Comparison of ENCODE assay signal across 8 cellular contexts in genomic region chr11:8092587-8093424, GRCh38. TPM values are rescaled to one million over a fixed set of nuclear protein-coding genes. Genes with fewer than 3 reads are reported as not detected.
DNase-seq lines count a peak whose midpoint lies in the region; ATAC-seq and TF ChIP-seq lines count a peak whose summit lies in the region.

No MANE protein-coding gene starts in this region.

- H3K27ac Mint-ChIP-seq in activated CD4-positive, alpha-beta memory T cell treated with anti-CD3 and anti-CD28 coated beads for 36 hours: no peak overlapping the region

- H3K9me3 ChIP-seq in ovary: no peaks in the 10 kb centered on the region

- peak; percentile 85 for ATAC-seq in GM18502 (IDR thresholded peaks at IDR 0.05; ENCODE audit: poor library complexity, unreplicated experiment)
- peak; percentile 74 for ATAC-seq in HG02973 (IDR thresholded peaks at IDR 0.05; ENCODE audit: unreplicated experiment)
- ATAC-seq in HG03565 (IDR thresholded peaks at IDR 0.05; ENCODE audit: unreplicated experiment): no peak

- intact Hi-C loops in activated CD4-positive, alpha-beta memory T cell treated with anti-CD3 and anti-CD28 coated beads for 36 hours (cut with micrococcal nuclease): loop anchor here (1.0 kb wide), 1 partner anchor 87 kb away; no protein-coding TSS in a partner anchor
- intact Hi-C loops in ovary (cut with DNase I): loop anchor here in 2 of 4 donors (5.0 to 10.0 kb wide), 2 partner anchors 61 to 88 kb away; no protein-coding TSS in a partner anchor

- POLR2A ChIA-PET in AG04449 (lab: Yijun Ruan, JAX): no interaction called here
- POLR2A ChIA-PET in activated CD4-positive, alpha-beta memory T cell treated with anti-CD3 and anti-CD28 coated beads for 36 hours (lab: Charles Lee): no interaction called here

- H3K27me3 Mint-ChIP-seq in activated CD4-positive, alpha-beta memory T cell treated with anti-CD3 and anti-CD28 coated beads for 36 hours: no peaks in the 10 kb centered on the region

- no peaks in the 10 kb centered on the region for H3K4me1 ChIP-seq in ovary (ENCODE audit: insufficient read depth)

- H3K4me3 ChIP-seq in AG04449 (ENCODE audit: low read depth, low read length) (no peak overlapping the region), fibroblast of the aortic adventitia (ENCODE audit: low read depth, low read length) (no peak overlapping the region), ovary (no peak overlapping the region)

- no peaks in the 10 kb centered on the region for H3K36me3 ChIP-seq in ovary

- 41 to 48% (median 44%) methylated on average over 11 of the region's 11 CpGs for WGBS in ovary, 3 donors

- no peaks in the 10 kb centered on the region for H3K9me3 Mint-ChIP-seq in activated CD4-positive, alpha-beta memory T cell treated with anti-CD3 and anti-CD28 coated beads for 36 hours

- H3K4me3 Mint-ChIP-seq in activated CD4-positive, alpha-beta memory T cell treated with anti-CD3 and anti-CD28 coated beads for 36 hours: no peak overlapping the region

- TF ChIP-seq EP300 in ovary (IDR thresholded peaks at IDR 0.05): no peak

- H3K36me3 Mint-ChIP-seq in activated CD4-positive, alpha-beta memory T cell treated with anti-CD3 and anti-CD28 coated beads for 36 hours: no peaks in the 10 kb centered on the region

- H3K4me1 Mint-ChIP-seq in activated CD4-positive, alpha-beta memory T cell treated with anti-CD3 and anti-CD28 coated beads for 36 hours (ENCODE audit: low read depth): no peaks in the 10 kb centered on the region

- TF ChIP-seq CTCF in AG04449 (IDR thresholded peaks at IDR 0.05; ENCODE audit: insufficient read depth, low read length, missing control alignments): peak; percentile 76
- TF ChIP-seq CTCF in fibroblast of the aortic adventitia (IDR thresholded peaks at IDR 0.05; ENCODE audit: insufficient read depth, low read length): peak; percentile 84
- peak in 2 of 3 donors; percentile 38 to 49 for TF ChIP-seq CTCF in ovary (IDR thresholded peaks at IDR 0.05)

- no peak for TF ChIP-seq POLR2A in ovary (IDR thresholded peaks at IDR 0.05)

- no peak overlapping the region for H3K27ac ChIP-seq in ovary

- H3K27me3 ChIP-seq in ovary: no peaks in the 10 kb centered on the region

- DNase-seq in AG04449 (ENCODE audit: low read depth, low spot score) (no peak), NCI-H2196 treated with DMSO at 0.1 percent for 48 hours (lab: John Stamatoyannopoulos, UW; ENCODE audit: unreplicated experiment) (peak; percentile 36), fibroblast of the aortic adventitia (ENCODE audit: low read depth) (peak; percentile 77), ovary (peak in 4 of 5 donors; percentile 65 to 73 (median 67))
- DNase-seq in activated CD4-positive, alpha-beta memory T cell treated with anti-CD3 and anti-CD28 coated beads for 36 hours: peak; percentile 72

- CTCF ChIA-PET in AG04449 (lab: Yijun Ruan, JAX): interaction anchor here (0.7 to 22.7 kb wide), 17 partner anchors 3 to 199 kb away, joined by 3 to 1552 read pairs (median 18); partner anchors contain the start of gene TUB
- CTCF ChIA-PET in activated CD4-positive, alpha-beta memory T cell treated with anti-CD3 and anti-CD28 coated beads for 36 hours (lab: Charles Lee): interaction anchor here (0.7 to 17.8 kb wide), 9 partner anchors 9 to 198 kb away, joined by 3 to 437 read pairs (median 4); partner anchors contain the start of gene EIF3F

RNA-seq across cellular contexts. Expression of gene TUB, which starts 11.8 kb away (rescaled TPM):
- under 1 TPM; 0.36 to 0.58 TPM for total RNA-seq in activated CD4-positive, alpha-beta memory T cell treated with anti-CD3 and anti-CD28 coated beads for 36 hours
- 18.2 and 19.2 TPM in 2 replicates for total RNA-seq in fibroblast of the aortic adventitia (ENCODE audit: low replicate concordance)
- 10 to 100 TPM; 10.5 to 33.4 (median 25.7) TPM for total RNA-seq in ovary
- polyA plus RNA-seq in ovary: 10 to 100 TPM in 1 of 2 donors, 1 to 10 TPM in 1; 7.2 to 15.3 TPM

Comparison
In these comparisons a context has a peak if more than half of its experiments do, and no peak if none do; other contexts are left out.
1. RNA of gene TUB, which starts 11.8 kb away (total RNA-seq): 10.5 to 33.4 TPM in ovary and 18.2 to 19.2 TPM in fibroblast of the aortic adventitia; 0.36 to 0.58 TPM in activated CD4-positive, alpha-beta memory T cell treated with anti-CD3 and anti-CD28 coated beads for 36 hours; every median in the first group is over 4 times any median in the second.
2. Peak in every context shown above with its lines, with median percentiles within 50 percentile points of each other: CTCF ChIP-seq.